21 cellular contexts compared by ENCODE assay signal in genomic region chr3:141273700-141274410, GRCh38. TPM values are rescaled to one million over a fixed set of nuclear protein-coding genes. Genes with fewer than 3 reads are reported as not detected.
A peak's percentile ranks its signal among the peaks of the same experiment; 100 is the strongest.
DNase-seq lines count a peak whose midpoint lies in the region; ATAC-seq and TF ChIP-seq lines count a peak whose summit lies in the region.
"Had no signal": no experiment of that assay in that cellular context is flagged by ENCODE, and none has a peak within 500 bp of the region (broad histone marks: within the 10 kb centered on the region; RNA-seq: fewer than 3 reads in every experiment).

No MANE protein-coding gene starts in this region.

- H3K4me1 ChIP-seq in CD4-positive, alpha-beta memory T cell (ENCODE audit: insufficient read depth, low read length): peaks cover 19% of the 10 kb centered on the region
- H3K4me1 ChIP-seq in esophagus muscularis mucosa: peaks cover 6 to 10% (median 6%) of the 10 kb centered on the region in 4 donors

- H3K9me3 Mint-ChIP-seq in CD4-positive, alpha-beta memory T cell: no peaks in the 10 kb centered on the region
- no peaks in the 10 kb centered on the region for H3K9me3 Mint-ChIP-seq in activated CD4-positive, alpha-beta memory T cell treated with anti-CD3 and anti-CD28 coated beads, Interleukin-2, amount 10 ng/mL, durations not matched to agents 7 days and 5 days
- no peaks in the 10 kb centered on the region for H3K9me3 Mint-ChIP-seq in HFFc6
- H3K9me3 Mint-ChIP-seq: CD8-positive, alpha-beta T cell; dendritic cell treated with granulocyte-macrophage colony-stimulating factor and Interleukin-4, amounts not matched to agents 40 ng/mL and 50 ng/mL, for 4 days; neural crest cell had no signal

- H3K4me3 ChIP-seq in CD4-positive, alpha-beta memory T cell (ENCODE audit: low read length in 2 of 2): no peak overlapping the region
- H3K4me3 ChIP-seq in epithelial cell of esophagus (ENCODE audit: low read length) (no peak overlapping the region), esophagus muscularis mucosa (no peak overlapping the region)
- H3K4me3 ChIP-seq: cardiac muscle cell, skin epidermis, thyroid gland had no signal

- H3K9me3 ChIP-seq in CD4-positive, alpha-beta memory T cell (ENCODE audit: control insufficient read depth in 1 of 2, low read length in 2 of 2): no peaks in the 10 kb centered on the region
- no peaks in the 10 kb centered on the region for H3K9me3 ChIP-seq in esophagus muscularis mucosa
- H3K9me3 ChIP-seq: thyroid gland had no signal

- H3K27me3 ChIP-seq in CD4-positive, alpha-beta memory T cell (ENCODE audit: insufficient read depth, low read length): no peaks in the 10 kb centered on the region
- no peaks in the 10 kb centered on the region for H3K27me3 ChIP-seq in esophagus muscularis mucosa
- H3K27me3 ChIP-seq: cardiac muscle cell, thyroid gland had no signal

- DNase-seq in CD4-positive, alpha-beta memory T cell: no peak
- DNase-seq in activated CD4-positive, alpha-beta memory T cell treated with anti-CD3 and anti-CD28 coated beads, Interleukin-2, amount 10 ng/mL, durations not matched to agents 7 days and 5 days: no peak
- DNase-seq in epithelial cell of esophagus (ENCODE audit: low read depth) (peak; percentile 15), esophagus muscularis mucosa (ENCODE audit: extremely low spot score) (no peak), HFFc6 (no peak)
- DNase-seq in activated CD4-positive, CD25-positive, alpha-beta regulatory T cell (lab: John Stamatoyannopoulos, UW): no peak
- DNase-seq: activated CD8-positive, alpha-beta memory T cell treated with anti-CD3 and anti-CD28 coated beads, Interleukin-2, amount 50 U/mL, for 4 hours; activated naive CD4-positive, alpha-beta T cell; CD8-positive, alpha-beta T cell; NCI-H1092 treated with DMSO at 0.1 percent for 48 hours; NCI-H2029; NCI-H345; SHP77; stimulated activated CD4-positive, alpha-beta T cell treated with anti-CD3 and anti-CD28 coated beads, Interleukin-1b, Interleukin-23, amount 100 ng/mL, for 48 hours; thyroid gland had no signal

- H3K4me1 Mint-ChIP-seq in CD4-positive, alpha-beta memory T cell: peaks cover 20 to 52% (median 25%) of the 10 kb centered on the region in 4 donors
- H3K4me1 Mint-ChIP-seq in activated CD4-positive, alpha-beta memory T cell treated with anti-CD3 and anti-CD28 coated beads, Interleukin-2, amount 10 ng/mL, durations not matched to agents 7 days and 5 days: peaks cover 45% of the 10 kb centered on the region
- H3K4me1 Mint-ChIP-seq in HFFc6 (ENCODE audit: low read depth): peaks cover 37% of the 10 kb centered on the region

- POLR2A ChIA-PET in CD4-positive, alpha-beta memory T cell (lab: Charles Lee; ENCODE audit: partially characterized antibody): interaction anchor here (0.6 to 6.4 kb wide), 4 partner anchors 8 to 43 kb away, joined by 3 to 40 read pairs (median 3); partner anchors contain the start of gene PXYLP1
- POLR2A ChIA-PET in activated CD4-positive, alpha-beta memory T cell treated with anti-CD3 and anti-CD28 coated beads, Interleukin-2, amount 10 ng/mL, durations not matched to agents 7 days and 5 days (lab: Charles Lee): interaction anchor here (1.4 to 4.4 kb wide), 2 partner anchors 33 to 42 kb away, joined by 7 to 19 read pairs; partner anchors contain the start of gene PXYLP1

- 97% methylated on average over 14 of the region's 15 CpGs for WGBS in esophagus muscularis mucosa

- CTCF ChIA-PET in CD4-positive, alpha-beta memory T cell (lab: Charles Lee; ENCODE audit: partially characterized antibody): interaction anchor here (0.9 to 2.2 kb wide), 3 partner anchors 30 to 42 kb away, joined by 5 to 11 read pairs (median 6); partner anchors contain the start of gene PXYLP1
- CTCF ChIA-PET in activated CD4-positive, alpha-beta memory T cell treated with anti-CD3 and anti-CD28 coated beads, Interleukin-2, amount 10 ng/mL, durations not matched to agents 7 days and 5 days (lab: Charles Lee): interaction anchor here (0.8 to 2.4 kb wide), 3 partner anchors 9 to 42 kb away, joined by 3 to 11 read pairs (median 3); partner anchors contain the start of gene PXYLP1

- no peak for ATAC-seq in GM18907 (IDR thresholded peaks at IDR 0.05; ENCODE audit: unreplicated experiment)

- no peaks in the 10 kb centered on the region for H3K36me3 ChIP-seq in CD4-positive, alpha-beta memory T cell (ENCODE audit: insufficient read depth, low read length)
- peaks cover 0 to 16% (median 7%) of the 10 kb centered on the region in 4 donors for H3K36me3 ChIP-seq in esophagus muscularis mucosa
- H3K36me3 ChIP-seq: cardiac muscle cell, thyroid gland had no signal

- intact Hi-C loops in CD4-positive, alpha-beta memory T cell (cut with micrococcal nuclease): no loop called here
- intact Hi-C loops in esophagus muscularis mucosa (cut with DNase I): no loop called here

- peak overlapping the region in 6 of 7 donors; percentile 6 to 83 (median 48) for H3K27ac Mint-ChIP-seq in CD4-positive, alpha-beta memory T cell
- peak overlapping the region; percentile 37 for H3K27ac Mint-ChIP-seq in activated CD4-positive, alpha-beta memory T cell treated with anti-CD3 and anti-CD28 coated beads, Interleukin-2, amount 10 ng/mL, durations not matched to agents 7 days and 5 days
- no peak overlapping the region for H3K27ac Mint-ChIP-seq in HFFc6
- H3K27ac Mint-ChIP-seq: dendritic cell treated with granulocyte-macrophage colony-stimulating factor and Interleukin-4, amounts not matched to agents 40 ng/mL and 50 ng/mL, for 4 days had no signal

- peaks cover under 1% of the 10 kb centered on the region in 2 donors for H3K36me3 Mint-ChIP-seq in CD4-positive, alpha-beta memory T cell
- H3K36me3 Mint-ChIP-seq in activated CD4-positive, alpha-beta memory T cell treated with anti-CD3 and anti-CD28 coated beads, Interleukin-2, amount 10 ng/mL, durations not matched to agents 7 days and 5 days (ENCODE audit: low read depth): peaks cover 16% of the 10 kb centered on the region
- H3K36me3 Mint-ChIP-seq in HFFc6 (ENCODE audit: low read depth): no peaks in the 10 kb centered on the region

- H3K27ac ChIP-seq in C4-2B (peak overlapping the region; percentile 11; the same call in 1 of the 2 replicates), esophagus muscularis mucosa (replicated peaks in 1 of 4) (no peak overlapping the region)
- no peak overlapping the region for H3K27ac ChIP-seq in CD4-positive, alpha-beta memory T cell (ENCODE audit: low read depth, low read length)
- H3K27ac ChIP-seq: cardiac muscle cell, thyroid gland had no signal

- no peak for TF ChIP-seq EP300 in esophagus muscularis mucosa (IDR thresholded peaks at IDR 0.05)

- TF ChIP-seq CTCF in C4-2B (conservative IDR thresholded peaks at IDR 0.05) (no peak), epithelial cell of esophagus (IDR thresholded peaks at IDR 0.05; ENCODE audit: insufficient read depth, low read depth, low read length, missing control alignments) (no peak), esophagus muscularis mucosa (IDR thresholded peaks at IDR 0.05) (no peak), HFFc6 (IDR thresholded peaks at IDR 0.05) (no peak)

- H3K4me3 Mint-ChIP-seq in CD4-positive, alpha-beta memory T cell: peak overlapping the region in 1 of 8 donors; percentile 26
- no peak overlapping the region for H3K4me3 Mint-ChIP-seq in activated CD4-positive, alpha-beta memory T cell treated with anti-CD3 and anti-CD28 coated beads, Interleukin-2, amount 10 ng/mL, durations not matched to agents 7 days and 5 days
- H3K4me3 Mint-ChIP-seq in HFFc6: no peak overlapping the region
- H3K4me3 Mint-ChIP-seq: CD8-positive, alpha-beta T cell; dendritic cell treated with granulocyte-macrophage colony-stimulating factor and Interleukin-4, amounts not matched to agents 40 ng/mL and 50 ng/mL, for 4 days; neural crest cell had no signal

- TF ChIP-seq POLR2A in esophagus muscularis mucosa (IDR thresholded peaks at IDR 0.05; ENCODE audit: low read depth): no peak

- no peaks in the 10 kb centered on the region for H3K27me3 Mint-ChIP-seq in CD4-positive, alpha-beta memory T cell
- H3K27me3 Mint-ChIP-seq in activated CD4-positive, alpha-beta memory T cell treated with anti-CD3 and anti-CD28 coated beads, Interleukin-2, amount 10 ng/mL, durations not matched to agents 7 days and 5 days: no peaks in the 10 kb centered on the region
- peaks cover 35% of the 10 kb centered on the region for H3K27me3 Mint-ChIP-seq in HFFc6 (ENCODE audit: insufficient read depth)
- H3K27me3 Mint-ChIP-seq: dendritic cell treated with granulocyte-macrophage colony-stimulating factor and Interleukin-4, amounts not matched to agents 40 ng/mL and 50 ng/mL, for 4 days had no signal

RNA-seq across cellular contexts. Expression of gene PXYLP1, which starts 42.2 kb away (rescaled TPM):
- total RNA-seq in CD4-positive, alpha-beta memory T cell: 10 to 100 TPM; 17.2 to 22.6 TPM
- polyA plus RNA-seq in CD4-positive, alpha-beta memory T cell: 1 to 10 TPM; 5.2 to 6.9 TPM
- total RNA-seq in activated CD4-positive, alpha-beta memory T cell treated with anti-CD3 and anti-CD28 coated beads, Interleukin-2, amount 10 ng/mL, durations not matched to agents 7 days and 5 days: 10 to 100 TPM; 16.1 to 16.5 TPM
- 10 to 100 TPM in 1 of 4 donors, 1 to 10 TPM in 3; 4.5 to 12.5 (median 9.4) TPM for total RNA-seq in esophagus muscularis mucosa
- total RNA-seq in HFFc6 (2021; fragmentation: NEBNext Ultra II Directional; extraction: Animal tissue kit (Norgen Biotek cat#: 25700)): 1 to 10 TPM; 4.5 to 5.4 (median 4.6) TPM
